8 cellular contexts compared by ENCODE assay signal in genomic region chr19:53365899-53366493, GRCh38. TPM values are rescaled to one million over a fixed set of nuclear protein-coding genes. Genes with fewer than 3 reads are reported as not detected.
DNase-seq lines count a peak whose midpoint lies in the region; ATAC-seq, FAIRE-seq and TF ChIP-seq lines count a peak whose summit lies in the region.

No MANE protein-coding gene starts in this region.

- no peaks in the 10 kb centered on the region for H3K27me3 ChIP-seq in duodenal mucosa (ENCODE audit: control insufficient read depth in 1 of 2, insufficient read depth in 2 of 2, low read length in 2 of 2)
- no peaks in the 10 kb centered on the region for H3K27me3 ChIP-seq in mucosa of rectum (ENCODE audit: control insufficient read depth in 2 of 2, insufficient read depth in 2 of 2, low read length in 2 of 2)
- H3K27me3 ChIP-seq in suprapubic skin: no peaks in the 10 kb centered on the region

- no peak for TF ChIP-seq CTCF in A549 (IDR thresholded peaks at IDR 0.05)
- no peak for TF ChIP-seq CTCF in suprapubic skin (IDR thresholded peaks at IDR 0.05)
- TF ChIP-seq CTCF in GM20000 (IDR thresholded peaks at IDR 0.05; ENCODE audit: extremely low read depth, missing control alignments): no peak

- H3K9ac ChIP-seq in duodenal mucosa (ENCODE audit: low read depth in 1 of 2, low read length in 2 of 2) (peak overlapping the region; percentile 46 to 54), mucosa of rectum (ENCODE audit: low read depth in 1 of 2, low read length in 2 of 2) (peak overlapping the region; percentile 77 to 85)

- H3K36me3 ChIP-seq in duodenal mucosa (ENCODE audit: control insufficient read depth in 1 of 2, insufficient read depth in 2 of 2, low read length in 2 of 2): no peaks in the 10 kb centered on the region
- H3K36me3 ChIP-seq in mucosa of rectum (ENCODE audit: control insufficient read depth in 2 of 2, insufficient read depth in 2 of 2, low read length in 2 of 2): no peaks in the 10 kb centered on the region
- no peaks in the 10 kb centered on the region for H3K36me3 ChIP-seq in suprapubic skin

- ATAC-seq in A549 (peak; percentile 19 to 45; a peak in 2 of 6 replicates), GM18520 (IDR thresholded peaks at IDR 0.05; ENCODE audit: unreplicated experiment) (peak; percentile 15), HG03097 (IDR thresholded peaks at IDR 0.05; ENCODE audit: low FRiP score, unreplicated experiment) (peak; percentile 31)

- H3K4me3 ChIP-seq in A549: peak overlapping the region; percentile 44
- H3K4me3 ChIP-seq in duodenal mucosa (ENCODE audit: low read depth in 1 of 2, low read length in 2 of 2): peak overlapping the region; percentile 74 to 91
- peak overlapping the region; percentile 89 to 91 for H3K4me3 ChIP-seq in mucosa of rectum (ENCODE audit: low read length in 2 of 2)
- peak overlapping the region; percentile 66 for H3K4me3 ChIP-seq in suprapubic skin

- no peak for TF ChIP-seq RAD21 in A549 (conservative IDR thresholded peaks at IDR 0.05 in 1 of 2, IDR thresholded peaks at IDR 0.05 in 1 of 2)

- no peak for FAIRE-seq in A549 (lab: Jason Lieb, UNC)

- POLR2A ChIA-PET in A549 (lab: Yijun Ruan, JAX): no interaction called here

- 0 out of 6 replicates have a peak overlapping the region, but pooled peaks of 1 of the 2 experiments have one; percentile 3 for H3K27ac ChIP-seq in A549
- H3K27ac ChIP-seq in duodenal mucosa (ENCODE audit: low read depth, low read length): peak overlapping the region; percentile 42
- peak overlapping the region; percentile 75 to 82 for H3K27ac ChIP-seq in mucosa of rectum (ENCODE audit: low read depth in 2 of 2, low read length in 2 of 2)
- H3K27ac ChIP-seq in suprapubic skin: peak overlapping the region; percentile 76

- 5% methylated on average over 23 of the region's 32 CpGs for WGBS in A549 (ENCODE audit: missing lambda C conversion rate)
- 1% methylated on average over 32 of the region's 32 CpGs for WGBS in suprapubic skin

- H3K9me3 ChIP-seq in A549 (peaks cover 51% of the 10 kb centered on the region), duodenal mucosa (ENCODE audit: control insufficient read depth in 1 of 2, low read length in 2 of 2) (peaks cover 0 to 1% of the 10 kb centered on the region in 2 donors), mucosa of rectum (ENCODE audit: control insufficient read depth in 2 of 2, low read length in 2 of 2) (no peaks in the 10 kb centered on the region), suprapubic skin (no peaks in the 10 kb centered on the region)

- CTCF ChIA-PET in A549 (lab: Yijun Ruan, JAX): interaction anchor here (0.6 to 0.8 kb wide), 2 partner anchors 9 to 1708 kb away, joined by 3 read pairs; no protein-coding TSS in a partner anchor

- peak overlapping the region; percentile 66 for H3K4me2 ChIP-seq in A549

- H3K4me1 ChIP-seq in A549 (no peaks in the 10 kb centered on the region), duodenal mucosa (ENCODE audit: control insufficient read depth in 1 of 2, insufficient read depth in 2 of 2, low read length in 2 of 2) (no peaks in the 10 kb centered on the region), mucosa of rectum (ENCODE audit: control insufficient read depth in 2 of 2, insufficient read depth in 2 of 2, low read length in 2 of 2) (peaks cover 0 to 6% of the 10 kb centered on the region in 2 donors), suprapubic skin (peaks cover 10% of the 10 kb centered on the region)

- no peak for TF ChIP-seq POLR2A in A549 (IDR thresholded peaks at IDR 0.05; ENCODE audit: low read length)
- TF ChIP-seq POLR2A in suprapubic skin (IDR thresholded peaks at IDR 0.05): no peak

- TF ChIP-seq EP300 in A549 (IDR thresholded peaks at IDR 0.05) (no peak), suprapubic skin (IDR thresholded peaks at IDR 0.05) (no peak)

- DNase-seq in A549 (ENCODE audit: low read depth in 1 of 2, low spot score in 1 of 2): no peak
- peak; percentile 26 for DNase-seq in T follicular helper cell (ENCODE audit: low read depth)
- DNase-seq in suprapubic skin (ENCODE audit: low spot score in 2 of 2): no peak
- no peak for DNase-seq in GM20000 (ENCODE audit: low spot score)

TF ChIP-seq in A549, 52 proteins besides CTCF, POLR2A, EP300 and RAD21:
- TF ChIP-seq E2F6 (IDR thresholded peaks at IDR 0.05; ENCODE audit: borderline replicate concordance, low read depth) (peak; percentile 43; the same call in 1 of the 2 replicates), TFCP2L1 (CRISPR knock-in tag; IDR thresholded peaks at IDR 0.05) (no peak)

RNA-seq across cellular contexts. Expression of gene ZNF525, which starts 0.5 kb away (rescaled TPM):
- 1.00 and 1.3 TPM in 2 replicates for polyA plus RNA-seq in A549 (2011; rRNA removed)
- 0.16 and 0.17 TPM in 2 replicates for polyA plus RNA-seq in A549 (2012; cell fraction: cytosol; rRNA removed)
- polyA plus RNA-seq in A549 (2012; cell fraction: nucleus; rRNA removed): 0.16 and 0.22 TPM in 2 replicates
- 0.12 to 0.46 TPM (median 0.41 TPM) in 3 replicates for polyA plus RNA-seq in A549 (2017; fragmentation: RNase III; extraction: RNeasy Plus Mini Kit Qiagen cat#74134 plus additional on column Dnase treatment)
- polyA minus RNA-seq in A549 (2011; rRNA and poly(A)+ RNA removed): 0.37 and 0.44 TPM in 2 replicates
- 10 to 100 TPM in 3 of 4 donors, 1 to 10 TPM in 1; 6.4 to 48.2 (median 16.0) TPM for total RNA-seq in suprapubic skin

RNA-seq across cellular contexts. Expression of gene ZNF765, which starts 29.0 kb away (rescaled TPM):
- polyA plus RNA-seq in A549 (2011; rRNA removed) (8.3 and 9.0 TPM in 2 replicates), A549 (2017; fragmentation: RNase III; extraction: RNeasy Plus Mini Kit Qiagen cat#74134 plus additional on column Dnase treatment) (4.4 to 5.1 TPM (median 4.8 TPM) in 3 replicates)
- polyA plus RNA-seq in A549 (2012; cell fraction: cytosol; rRNA removed): 1.7 and 2.5 TPM in 2 replicates
- 4.2 and 5.6 TPM in 2 replicates for polyA plus RNA-seq in A549 (2012; cell fraction: nucleus; rRNA removed)
- 10.2 and 13.7 TPM in 2 replicates for polyA minus RNA-seq in A549 (2011; rRNA and poly(A)+ RNA removed)
- 10 to 100 TPM in 1 of 4 donors, 1 to 10 TPM in 3; 6.0 to 19.7 (median 7.7) TPM for total RNA-seq in suprapubic skin

RNA-seq across cellular contexts. Expression of gene ZNF845, which starts 32.4 kb away (rescaled TPM):
- polyA plus RNA-seq in A549 (2011; rRNA removed) (8.3 and 8.4 TPM in 2 replicates), A549 (2017; fragmentation: RNase III; extraction: RNeasy Plus Mini Kit Qiagen cat#74134 plus additional on column Dnase treatment) (3.3 to 3.7 TPM (median 3.5 TPM) in 3 replicates)
- polyA plus RNA-seq in A549 (2012; cell fraction: cytosol; rRNA removed): 0.94 and 1.1 TPM in 2 replicates
- polyA plus RNA-seq in A549 (2012; cell fraction: nucleus; rRNA removed): 0.70 and 0.98 TPM in 2 replicates
- 6.2 and 7.3 TPM in 2 replicates for polyA minus RNA-seq in A549 (2011; rRNA and poly(A)+ RNA removed)
- 1 to 10 TPM; 4.2 to 7.1 (median 5.2) TPM for total RNA-seq in suprapubic skin
